28 cellular contexts compared by ENCODE assay signal in genomic region chr2:7907041-7907440, GRCh38.
"Had no signal": no experiment of that assay in that cellular context is flagged by ENCODE, and none has a peak within 500 bp of the region (broad histone marks: within the 10 kb centered on the region; RNA-seq: fewer than 3 reads in every experiment).

No MANE protein-coding gene starts in this region.

- H3K27me3 ChIP-seq: stomach, suprapubic skin, testis, thyroid gland, tibial artery, tibial nerve, transverse colon, upper lobe of left lung, upper lobe of right lung, uterus, vagina had no signal

- H3K4me3 ChIP-seq: stomach, suprapubic skin, testis, thoracic aorta, thyroid gland, tibial artery, tibial nerve, transverse colon, upper lobe of left lung, upper lobe of right lung, uterus, vagina had no signal

- H3K36me3 ChIP-seq: stomach, suprapubic skin, thoracic aorta, thyroid gland, tibial artery, tibial nerve, transverse colon, upper lobe of left lung, upper lobe of right lung, uterus, vagina had no signal

- H3K27ac Mint-ChIP-seq: stimulated activated effector memory CD8-positive, alpha-beta T cell treated with anti-CD3 and anti-CD28 coated beads, Interleukin-12 subunit alpha, Interleukin-12 subunit beta, amount 100 ng/mL, for 72 hours; stimulated activated memory B cell treated with anti-CD40 and anti-IgM and Interleukin-4, amounts not matched to agents 10 μg/mL and 1 μg/mL and 100 μg/mL, for 72 hours; stimulated activated naive B cell treated with anti-CD40 and anti-IgM and Interleukin-4, amounts not matched to agents 10 μg/mL and 1 μg/mL and 100 μg/mL, for 72 hours; stimulated activated naive CD8-positive, alpha-beta T cell treated with anti-CD3 and anti-CD28 coated beads, Interleukin-15, amount 100 ng/mL, for 72 hours; stimulated activated naive CD8-positive, alpha-beta T cell treated with anti-CD3 and anti-CD28 coated beads, Interleukin-15, Interleukin-2, amounts not matched to agents 100 ng/mL and 50 ng/mL, for 24 hours; type B pancreatic cell had no signal

- H3K27ac ChIP-seq: stomach, suprapubic skin, testis, thoracic aorta, thyroid gland, tibial artery, tibial nerve, transverse colon, upper lobe of left lung, upper lobe of right lung, uterus, vagina had no signal

- DNase-seq: stimulated activated CD4-positive, alpha-beta T cell treated with anti-CD3 and anti-CD28 coated beads, Interleukin-2, amount 100 ng/mL, for 48 hours; stimulated activated CD4-positive, alpha-beta T cell treated with anti-CD3 and anti-CD28 coated beads, Interleukin-4, amount 100 ng/mL, for 1 hour; stimulated activated CD4-positive, alpha-beta T cell treated with anti-CD3 and anti-CD28 coated beads, Interleukin-4, amount 100 ng/mL, for 24 hours; stimulated activated CD4-positive, alpha-beta T cell treated with anti-CD3 and anti-CD28 coated beads, Interleukin-4, amount 100 ng/mL, for 4 hours; stimulated activated CD8-positive, alpha-beta memory T cell treated with anti-CD3 and anti-CD28 coated beads, Interleukin-4, amount 100 ng/mL, for 48 hours; stimulated activated naive B cell treated with anti-CD40 and anti-IgM and Interleukin-4, amounts not matched to agents 10 μg/mL and 1 μg/mL and 100 μg/mL, for 72 hours; stimulated activated naive CD4-positive, alpha-beta T cell; stimulated activated naive CD4-positive, alpha-beta T cell treated with Interleukin-2 at 50 U/mL for 16 hours; stimulated activated naive CD8-positive, alpha-beta T cell treated with anti-CD3 and anti-CD28 coated beads, Interleukin-15, amount 100 ng/mL, for 72 hours; stimulated activated naive CD8-positive, alpha-beta T cell treated with anti-CD3 and anti-CD28 coated beads, Interleukin-15, Interleukin-2, amounts not matched to agents 100 U/mL and 50 U/mL, for 24 hours; stomach; substantia nigra; testis; thyroid gland; tibial artery; transverse colon; trophoblast cell; upper lobe of right lung; uterus had no signal

- H3K4me3 Mint-ChIP-seq: stimulated activated effector memory CD8-positive, alpha-beta T cell treated with anti-CD3 and anti-CD28 coated beads, Interleukin-12 subunit alpha, Interleukin-12 subunit beta, amount 100 ng/mL, for 72 hours; stimulated activated memory B cell treated with anti-CD40 and anti-IgM and Interleukin-4, amounts not matched to agents 10 μg/mL and 1 μg/mL and 100 μg/mL, for 72 hours; stimulated activated naive B cell treated with anti-CD40 and anti-IgM and Interleukin-4, amounts not matched to agents 10 μg/mL and 1 μg/mL and 100 μg/mL, for 72 hours; stimulated activated naive CD8-positive, alpha-beta T cell treated with anti-CD3 and anti-CD28 coated beads, Interleukin-15, amount 100 ng/mL, for 72 hours; stimulated activated naive CD8-positive, alpha-beta T cell treated with anti-CD3 and anti-CD28 coated beads, Interleukin-15, Interleukin-2, amounts not matched to agents 100 ng/mL and 50 ng/mL, for 24 hours; type B pancreatic cell had no signal

- H3K4me1 Mint-ChIP-seq: stimulated activated effector memory CD8-positive, alpha-beta T cell treated with anti-CD3 and anti-CD28 coated beads, Interleukin-12 subunit alpha, Interleukin-12 subunit beta, amount 100 ng/mL, for 72 hours; stimulated activated memory B cell treated with anti-CD40 and anti-IgM and Interleukin-4, amounts not matched to agents 10 μg/mL and 1 μg/mL and 100 μg/mL, for 72 hours; stimulated activated naive B cell treated with anti-CD40 and anti-IgM and Interleukin-4, amounts not matched to agents 10 μg/mL and 1 μg/mL and 100 μg/mL, for 72 hours; stimulated activated naive CD8-positive, alpha-beta T cell treated with anti-CD3 and anti-CD28 coated beads, Interleukin-15, amount 100 ng/mL, for 72 hours had no signal

- H3K9me3 Mint-ChIP-seq: stimulated activated effector memory CD8-positive, alpha-beta T cell treated with anti-CD3 and anti-CD28 coated beads, Interleukin-12 subunit alpha, Interleukin-12 subunit beta, amount 100 ng/mL, for 72 hours; type B pancreatic cell had no signal

- ATAC-seq: stimulated activated effector memory CD8-positive, alpha-beta T cell treated with anti-CD3 and anti-CD28 coated beads, Interleukin-12 subunit alpha, Interleukin-12 subunit beta, amount 100 ng/mL, for 72 hours; stimulated activated memory B cell treated with anti-CD40 and anti-IgM and Interleukin-4, amounts not matched to agents 10 μg/mL and 1 μg/mL and 100 μg/mL, for 72 hours; stimulated activated naive B cell treated with anti-CD40 and anti-IgM and Interleukin-4, amounts not matched to agents 10 μg/mL and 1 μg/mL and 100 μg/mL, for 72 hours; stimulated activated naive CD8-positive, alpha-beta T cell treated with anti-CD3 and anti-CD28 coated beads, Interleukin-15, amount 100 ng/mL, for 72 hours; stimulated activated naive CD8-positive, alpha-beta T cell treated with anti-CD3 and anti-CD28 coated beads, Interleukin-15, Interleukin-2, amounts not matched to agents 100 U/mL and 50 U/mL, for 24 hours; upper lobe of right lung had no signal

- H3K4me1 ChIP-seq: stomach, suprapubic skin, testis, tibial artery, tibial nerve, transverse colon, upper lobe of left lung, upper lobe of right lung, uterus, vagina had no signal

- H3K36me3 Mint-ChIP-seq: stimulated activated effector memory CD8-positive, alpha-beta T cell treated with anti-CD3 and anti-CD28 coated beads, Interleukin-12 subunit alpha, Interleukin-12 subunit beta, amount 100 ng/mL, for 72 hours; stimulated activated memory B cell treated with anti-CD40 and anti-IgM and Interleukin-4, amounts not matched to agents 10 μg/mL and 1 μg/mL and 100 μg/mL, for 72 hours; stimulated activated naive B cell treated with anti-CD40 and anti-IgM and Interleukin-4, amounts not matched to agents 10 μg/mL and 1 μg/mL and 100 μg/mL, for 72 hours; type B pancreatic cell had no signal

- H3K9me3 ChIP-seq: stomach, suprapubic skin, testis, thoracic aorta, thyroid gland, tibial artery, tibial nerve, transverse colon, upper lobe of left lung, upper lobe of right lung, uterus, vagina had no signal
